Comparison of ENCODE assay signal across 8 cellular contexts in genomic region chr2:70655211-70655610, GRCh38.
DNase-seq lines count a peak whose midpoint lies in the region; ATAC-seq, FAIRE-seq and TF ChIP-seq lines count a peak whose summit lies in the region.
"Not testable (repeated sequence)": the region's sequence is repeated elsewhere in the genome, so short reads cannot be mapped to it uniquely, and the experiment has no call there.

No MANE protein-coding gene starts in this region.

- not testable (repeated sequence) for H2BK5ac ChIP-seq in H1 (ENCODE audit: low read depth, low read length)

- not testable (repeated sequence) for H2AFZ ChIP-seq in H1 (ENCODE audit: low read length)

- H3K79me1 ChIP-seq in H1 (ENCODE audit: low read depth, low read length), result not testable (repeated sequence)

- not testable (repeated sequence) for H3K4me3 Mint-ChIP-seq in CD4-positive, alpha-beta memory T cell; activated T-helper 17 cell treated with anti-CD3 and anti-CD28 coated beads, Interleukin-2, amount 50 U/mL, for 72 hours; stimulated activated effector memory CD8-positive, alpha-beta T cell treated with anti-CD3 and anti-CD28 coated beads, Interleukin-12 subunit alpha, Interleukin-12 subunit beta, amount 100 ng/mL, for 72 hours

- H3K27me3 ChIP-seq in CD4-positive, alpha-beta memory T cell (ENCODE audit: insufficient read depth, low read length); H1 (replicated peaks in 1 of 4; ENCODE audit: control insufficient read depth in 3 of 4, extremely low read depth in 1 of 4, insufficient read depth in 3 of 4, low read length in 3 of 4): not testable (repeated sequence)

- not testable (repeated sequence) for H3K9me3 Mint-ChIP-seq in CD4-positive, alpha-beta memory T cell; activated T-helper 17 cell treated with anti-CD3 and anti-CD28 coated beads, Interleukin-2, amount 50 U/mL, for 72 hours; stimulated activated effector memory CD8-positive, alpha-beta T cell treated with anti-CD3 and anti-CD28 coated beads, Interleukin-12 subunit alpha, Interleukin-12 subunit beta, amount 100 ng/mL, for 72 hours

- not testable (repeated sequence) for H2BK15ac ChIP-seq in H1 (ENCODE audit: low read length)

- WGBS in H1 (ENCODE audit: extremely low coverage in 1 of 2, insufficient coverage in 1 of 2, insufficient read length in 1 of 2, insufficient replicate concordance in 2 of 2, low coverage in 1 of 2, low lambda C conversion rate in 2 of 2, missing lambda C conversion rate in 1 of 2), 2 experiments, result 54% methylated on average over 2 of the region's 6 CpGs; no CpG with 5 or more reads in 1 of the 2 experiments

- not testable (repeated sequence) for H2BK120ac ChIP-seq in H1 (replicated peaks; ENCODE audit: low read depth, low read length)

- not testable (repeated sequence) for H3K14ac ChIP-seq in H1 (ENCODE audit: insufficient read length)

- peak in 2 of 3 experiments; percentile 32 to 43; a peak in 2 of 4 replicates for TF ChIP-seq CTCF in H1 (IDR thresholded peaks at IDR 0.05; ENCODE audit: control extremely low read depth in 1 of 3, insufficient read depth in 1 of 3, low read depth in 1 of 3, low read length in 3 of 3)

- TF ChIP-seq EP300 in H1 (IDR thresholded peaks at IDR 0.05; ENCODE audit: borderline replicate concordance in 1 of 2, low read depth in 2 of 2, low read length in 2 of 2), result not testable (repeated sequence)

- not testable (repeated sequence) for TF ChIP-seq POLR2A in H1 (IDR thresholded peaks at IDR 0.05; ENCODE audit: control extremely low read depth in 1 of 2, low read depth in 2 of 2, low read length in 2 of 2)

- H4K5ac ChIP-seq in H1 (ENCODE audit: insufficient read length, low read depth, low read length), result not testable (repeated sequence)

- not testable (repeated sequence) for H2BK20ac ChIP-seq in H1 (ENCODE audit: low read length)

- H4K91ac ChIP-seq in H1 (replicated peaks; ENCODE audit: insufficient read length, low read length), result not testable (repeated sequence)

- not testable (repeated sequence) for H2AK5ac ChIP-seq in H1 (ENCODE audit: low read depth, low read length)

- not testable (repeated sequence) for H3K4me3 ChIP-seq in CD4-positive, alpha-beta memory T cell (ENCODE audit: low read length in 2 of 2); H1 (ENCODE audit: extremely low read depth in 1 of 4, insufficient read depth in 2 of 4, low read depth in 3 of 4, low read length in 4 of 4)

- H3K36me3 Mint-ChIP-seq in CD4-positive, alpha-beta memory T cell; activated T-helper 17 cell treated with anti-CD3 and anti-CD28 coated beads, Interleukin-2, amount 50 U/mL, for 72 hours (ENCODE audit: low read depth); stimulated activated effector memory CD8-positive, alpha-beta T cell treated with anti-CD3 and anti-CD28 coated beads, Interleukin-12 subunit alpha, Interleukin-12 subunit beta, amount 100 ng/mL, for 72 hours: not testable (repeated sequence)

- H2BK12ac ChIP-seq in H1 (ENCODE audit: low read depth, low read length), result not testable (repeated sequence)

- not testable (repeated sequence) for H3K79me2 ChIP-seq in H1 (ENCODE audit: control insufficient read depth in 1 of 2, insufficient read depth in 2 of 2, low read length in 2 of 2)

- H4K8ac ChIP-seq in H1 (ENCODE audit: extremely low read depth, insufficient read depth, low read length), result not testable (repeated sequence)

- H3K36me3 ChIP-seq in CD4-positive, alpha-beta memory T cell (ENCODE audit: insufficient read depth, low read length); H1 (ENCODE audit: control insufficient read depth in 2 of 4, insufficient read depth in 4 of 4, low read length in 3 of 4): not testable (repeated sequence)

- not testable (repeated sequence) for H3K18ac ChIP-seq in H1 (ENCODE audit: extremely low read depth, low read length)

- not testable (repeated sequence) for H3K4me2 ChIP-seq in H1 (ENCODE audit: insufficient read depth in 1 of 2, low read depth in 2 of 2, low read length in 2 of 2)

- H3K4ac ChIP-seq in H1 (replicated peaks; ENCODE audit: insufficient read length, low read depth, low read length), result not testable (repeated sequence)

- not testable (repeated sequence) for H3K9ac ChIP-seq in H1 (replicated peaks in 1 of 4; ENCODE audit: extremely low read depth in 1 of 4, low read depth in 3 of 4, low read length in 3 of 4)

- peak overlapping the region in 2 of 7 donors; percentile 15 to 51 for H3K27ac Mint-ChIP-seq in CD4-positive, alpha-beta memory T cell
- H3K27ac Mint-ChIP-seq in activated T-helper 17 cell treated with anti-CD3 and anti-CD28 coated beads, Interleukin-2, amount 50 U/mL, for 72 hours; stimulated activated effector memory CD8-positive, alpha-beta T cell treated with anti-CD3 and anti-CD28 coated beads, Interleukin-12 subunit alpha, Interleukin-12 subunit beta, amount 100 ng/mL, for 72 hours: not testable (repeated sequence)

- FAIRE-seq in H1 (lab: Jason Lieb, UNC), result not testable (repeated sequence)

- intact Hi-C loops in CD4-positive, alpha-beta memory T cell (cut with micrococcal nuclease), result loop anchor here (1.0 kb wide), 1 partner anchor 292 kb away; no protein-coding TSS in a partner anchor

- peaks cover 16 to 22% of the 10 kb centered on the region in 2 donors for H3K27me3 Mint-ChIP-seq in CD4-positive, alpha-beta memory T cell
- H3K27me3 Mint-ChIP-seq in activated T-helper 17 cell treated with anti-CD3 and anti-CD28 coated beads, Interleukin-2, amount 50 U/mL, for 72 hours, result peaks cover 17% of the 10 kb centered on the region

- peak; percentile 51 to 57 for TF ChIP-seq RAD21 in H1 (IDR thresholded peaks at IDR 0.05 in 1 of 2, conservative IDR thresholded peaks at IDR 0.05 in 1 of 2; ENCODE audit: low read depth in 2 of 2, low read length in 2 of 2)

- H3K4me1 ChIP-seq in CD4-positive, alpha-beta memory T cell (ENCODE audit: insufficient read depth, low read length), result peaks cover 13% of the 10 kb centered on the region
- H3K4me1 ChIP-seq in H1 (replicated peaks in 1 of 4; ENCODE audit: control insufficient read depth in 3 of 4, insufficient read depth in 4 of 4, low read length in 3 of 4), result not testable (repeated sequence)

- H3K23ac ChIP-seq in H1 (ENCODE audit: insufficient read length), result not testable (repeated sequence)

- peaks cover 11 to 21% (median 15%) of the 10 kb centered on the region in 4 donors for H3K4me1 Mint-ChIP-seq in CD4-positive, alpha-beta memory T cell
- not testable (repeated sequence) for H3K4me1 Mint-ChIP-seq in activated T-helper 17 cell treated with anti-CD3 and anti-CD28 coated beads, Interleukin-2, amount 50 U/mL, for 72 hours; stimulated activated effector memory CD8-positive, alpha-beta T cell treated with anti-CD3 and anti-CD28 coated beads, Interleukin-12 subunit alpha, Interleukin-12 subunit beta, amount 100 ng/mL, for 72 hours

- not testable (repeated sequence) for H3K23me2 ChIP-seq in H1 (ENCODE audit: low read depth, low read length)

- CTCF ChIA-PET in CD4-positive, alpha-beta memory T cell (lab: Charles Lee; ENCODE audit: partially characterized antibody), result interaction anchor here (0.7 to 2.3 kb wide), 8 partner anchors 8 to 293 kb away, joined by 3 to 15 read pairs (median 3); no protein-coding TSS in a partner anchor
- CTCF ChIA-PET in H1 (lab: Charles Lee; ENCODE audit: partially characterized antibody), result interaction anchor here (0.7 to 3.9 kb wide), 15 partner anchors 10 to 399 kb away, joined by 3 to 15 read pairs (median 4); partner anchors contain the start of genes ADD2 and FIGLA

- DNase-seq in CD4-positive, alpha-beta memory T cell, result peak in 3 of 5 donors; percentile 12 to 23 (median 16)
- DNase-seq in H4 (ENCODE audit: low spot score), result peak; percentile 35
- peak; percentile 25 for DNase-seq in NCI-H1436 (lab: John Stamatoyannopoulos, UW)
- DNase-seq in RKO (ENCODE audit: low spot score), result peak; percentile 63
- peak in 1 of 2 experiments; percentile 43 for DNase-seq in H1 (ENCODE audit: low read depth in 1 of 2, low spot score in 2 of 2)
- DNase-seq in left kidney (ENCODE audit: low read depth, low spot score), result peak; percentile 57
- DNase-seq in stimulated activated effector memory CD8-positive, alpha-beta T cell treated with anti-CD3 and anti-CD28 coated beads, Interleukin-12 subunit alpha, Interleukin-12 subunit beta, amount 100 ng/mL, for 72 hours (ENCODE audit: low spot score in 2 of 2), result not testable (repeated sequence)

- POLR2A ChIA-PET in CD4-positive, alpha-beta memory T cell (lab: Charles Lee; ENCODE audit: partially characterized antibody), result not testable (repeated sequence)
- POLR2A ChIA-PET in H1 (lab: Charles Lee; ENCODE audit: partially characterized antibody), result interaction anchor here (1.1 to 2.7 kb wide), 2 partner anchors 102 to 361 kb away, joined by 3 to 6 read pairs; partner anchors contain the start of genes SNRPG and TGFA

- H3K56ac ChIP-seq in H1 (replicated peaks; ENCODE audit: insufficient read length, low read depth, low read length), result not testable (repeated sequence)

- not testable (repeated sequence) for H4K20me1 ChIP-seq in H1 (replicated peaks in 1 of 2; ENCODE audit: control insufficient read depth in 1 of 2, insufficient read depth in 2 of 2, low read length in 2 of 2)

- H3K9me3 ChIP-seq in CD4-positive, alpha-beta memory T cell (ENCODE audit: control insufficient read depth in 1 of 2, low read length in 2 of 2); H1 (ENCODE audit: insufficient read depth in 2 of 2, low read depth in 1 of 2, low read length in 1 of 2): not testable (repeated sequence)

- peak; percentile 56 for ATAC-seq in activated T-helper 17 cell treated with anti-CD3 and anti-CD28 coated beads, Interleukin-2, amount 50 U/mL, for 72 hours (replicated peaks)
- ATAC-seq in stimulated activated effector memory CD8-positive, alpha-beta T cell treated with anti-CD3 and anti-CD28 coated beads, Interleukin-12 subunit alpha, Interleukin-12 subunit beta, amount 100 ng/mL, for 72 hours, result peak; percentile 28

- H3K27ac ChIP-seq in CD4-positive, alpha-beta memory T cell (ENCODE audit: low read depth, low read length); H1 (ENCODE audit: low read depth, low read length): not testable (repeated sequence)
